ENCODE assay signal across 1 cellular context in the genomic region with DNA sequence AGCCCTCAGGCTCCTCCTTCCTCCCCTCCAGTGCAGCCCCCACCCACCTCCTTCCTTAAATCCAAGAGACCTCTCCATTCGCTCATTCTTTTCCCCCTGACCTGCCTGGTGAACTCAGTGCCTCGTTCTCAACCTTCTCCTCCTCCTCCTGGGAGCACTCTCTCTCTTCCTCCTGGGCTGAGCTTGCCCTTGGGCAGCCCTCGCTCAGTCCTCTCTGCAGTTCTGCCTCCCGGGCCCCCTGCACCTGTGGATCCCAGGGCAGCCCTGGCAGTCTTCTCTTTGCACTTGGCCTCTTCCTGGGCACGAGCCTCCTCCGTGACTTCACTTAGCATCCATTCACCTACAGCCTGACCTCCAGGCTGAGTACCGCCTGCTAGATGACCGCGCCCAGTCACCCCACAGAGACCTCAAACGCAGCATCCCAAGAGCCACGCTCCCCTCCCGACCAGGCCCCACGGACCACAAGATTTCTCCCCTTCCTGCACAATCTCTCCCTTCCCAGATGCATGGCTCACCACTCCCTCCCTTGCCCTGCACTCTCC.
TF ChIP-seq lines count a peak whose summit lies in the region.

No MANE protein-coding gene starts in this region.

TF ChIP-seq in GM12878, 131 proteins besides CTCF, POLR2A, EP300 and RAD21:
- TF ChIP-seq HDGF (IDR thresholded peaks at IDR 0.05) (0 out of 2 replicates have a peak, but pooled peaks have one; percentile 12), ZNF622 (IDR thresholded peaks at IDR 0.05) (no peak)
